19 cellular contexts compared by ENCODE assay signal in the genomic region with DNA sequence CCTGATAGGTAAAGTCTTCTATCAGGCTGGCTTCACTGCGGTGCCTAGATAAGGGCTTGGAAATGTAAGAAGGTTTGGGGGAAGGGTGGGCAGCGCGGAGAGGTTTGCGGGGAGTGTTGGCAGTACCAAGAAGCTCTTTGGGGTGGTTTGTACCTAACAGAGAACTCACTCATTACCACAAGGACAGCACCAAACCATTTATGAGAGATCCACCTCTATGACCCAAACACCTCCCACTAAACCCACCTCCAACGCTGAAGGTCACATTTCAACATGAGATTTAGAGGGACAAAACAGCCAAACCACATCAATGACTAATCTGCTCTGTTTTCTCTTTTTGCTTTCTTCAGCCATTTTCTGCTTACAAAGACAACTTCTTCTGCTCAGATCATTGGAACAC. TPM values are rescaled to one million over a fixed set of nuclear protein-coding genes. Genes with fewer than 3 reads are reported as not detected.
"Had no signal": no experiment of that assay in that cellular context is flagged by ENCODE, and none has a peak within 500 bp of the region (broad histone marks: within the 10 kb centered on the region; RNA-seq: fewer than 3 reads in every experiment).

No MANE protein-coding gene starts in this region.

RNA-seq across cellular contexts. Expression of a gene that starts 4.9 kb away (rescaled TPM):
- total RNA-seq: activated CD4-positive, alpha-beta memory T cell treated with anti-CD3 and anti-CD28 coated beads, Interleukin-2, amount 10 ng/mL, durations not matched to agents 7 days and 5 days; activated CD4-positive, alpha-beta T cell treated with anti-CD3 and anti-CD28 coated beads for 36 hours; activated CD4-positive, alpha-beta T cell treated with anti-CD3 and anti-CD28 coated beads, Interleukin-2, amount 10 ng/mL, durations not matched to agents 7 days and 5 days; activated CD8-positive, alpha-beta memory T cell treated with anti-CD3 and anti-CD28 coated beads for 36 hours; activated naive CD4-positive, alpha-beta T cell treated with anti-CD3 and anti-CD28 coated beads for 36 hours; activated naive CD4-positive, alpha-beta T cell treated with anti-CD3 and anti-CD28 coated beads, Interleukin-2, amount 50 U/mL, for 72 hours; activated naive CD8-positive, alpha-beta T cell treated with anti-CD3 and anti-CD28 coated beads for 36 hours; activated T-cell treated with anti-CD3 and anti-CD28 coated beads, Interleukin-2, amount 50 U/mL, for 4 hours; ascending aorta; body of pancreas; breast epithelium; cardiac muscle cell; chondrocyte; T-cell; T-helper 1 cell treated with Interleukin-12 subunit alpha and Interleukin-12 subunit beta and Interleukin-4 antibody, amounts not matched to agents 30 ng/mL and 1 ng/mL, for 36 hours; T-helper 17 cell; T-helper 2 cell treated with Interferon-gamma antibody and Interleukin-4, amounts not matched to agents 100 ng/mL and 5 ng/mL, for 36 hours; WTC11 had no signal
- polyA plus RNA-seq: cardiac muscle cell had no signal

RNA-seq across cellular contexts. Expression of a gene that starts 43.5 kb away (rescaled TPM):
- total RNA-seq: activated CD4-positive, alpha-beta memory T cell treated with anti-CD3 and anti-CD28 coated beads, Interleukin-2, amount 10 ng/mL, durations not matched to agents 7 days and 5 days; activated CD4-positive, alpha-beta T cell treated with anti-CD3 and anti-CD28 coated beads for 36 hours; activated CD4-positive, alpha-beta T cell treated with anti-CD3 and anti-CD28 coated beads, Interleukin-2, amount 10 ng/mL, durations not matched to agents 7 days and 5 days; activated CD8-positive, alpha-beta memory T cell treated with anti-CD3 and anti-CD28 coated beads for 36 hours; activated naive CD4-positive, alpha-beta T cell treated with anti-CD3 and anti-CD28 coated beads for 36 hours; activated naive CD4-positive, alpha-beta T cell treated with anti-CD3 and anti-CD28 coated beads, Interleukin-2, amount 50 U/mL, for 72 hours; activated naive CD8-positive, alpha-beta T cell treated with anti-CD3 and anti-CD28 coated beads for 36 hours; activated T-cell treated with anti-CD3 and anti-CD28 coated beads, Interleukin-2, amount 50 U/mL, for 4 hours; ascending aorta; body of pancreas; breast epithelium; cardiac muscle cell; chondrocyte; T-cell; T-helper 1 cell treated with Interleukin-12 subunit alpha and Interleukin-12 subunit beta and Interleukin-4 antibody, amounts not matched to agents 30 ng/mL and 1 ng/mL, for 36 hours; T-helper 17 cell; T-helper 2 cell treated with Interferon-gamma antibody and Interleukin-4, amounts not matched to agents 100 ng/mL and 5 ng/mL, for 36 hours; WTC11 had no signal
- polyA plus RNA-seq: adipose tissue had no signal
